1 cellular context compared by ENCODE assay signal in genomic region chr2:18404141-18404540, GRCh38.
TF ChIP-seq lines count a peak whose summit lies in the region.

No MANE protein-coding gene starts in this region.

TF ChIP-seq in GM23338, 12 proteins besides CTCF, POLR2A, EP300 and RAD21 (continued from another document):
- no peak for TF ChIP-seq REST (IDR thresholded peaks at IDR 0.05; ENCODE audit: unreplicated experiment)
- no peak for TF ChIP-seq EZH2 (IDR thresholded peaks at IDR 0.05; ENCODE audit: low read depth, unreplicated experiment)
TF ChIP-seq in GM23338: peak in this region for 0.
